Comparison of ENCODE assay signal across 18 cellular contexts in genomic region chr3:79597719-79598118, GRCh38.
DNase-seq lines count a peak whose midpoint lies in the region; ATAC-seq and TF ChIP-seq lines count a peak whose summit lies in the region.
"Had no signal": no experiment of that assay in that cellular context is flagged by ENCODE, and none has a peak within 500 bp of the region (broad histone marks: within the 10 kb centered on the region; RNA-seq: fewer than 3 reads in every experiment).

No MANE protein-coding gene starts in this region.

- peak; percentile 55 for ATAC-seq in esophagus mucosa
- ATAC-seq in HG03521 (IDR thresholded peaks at IDR 0.05; ENCODE audit: unreplicated experiment): no peak
- ATAC-seq: CD8-positive, alpha-beta T cell; HCT116 had no signal

- 0% methylated on average over 2 of the region's 2 CpGs for WGBS in mammary epithelial cell (ENCODE audit: low coverage, missing lambda C conversion rate)

- H3K9ac ChIP-seq in mammary epithelial cell (ENCODE audit: insufficient read depth, low read length): no peak overlapping the region
- H3K9ac ChIP-seq: BLaER1 had no signal

- DNase-seq in ELR (ENCODE audit: low read depth) (peak; percentile 7), mammary epithelial cell (peak; percentile 5), progenitor cell of endocrine pancreas (ENCODE audit: low spot score, unreplicated experiment) (no peak), T1000 (lab: John Stamatoyannopoulos, UW) (no peak), NCI-H524 treated with DMSO at 0.1 percent for 48 hours (lab: John Stamatoyannopoulos, UW) (no peak)
- DNase-seq: Caco-2; CD4-positive, CD25-positive, alpha-beta regulatory T cell; CD8-positive, alpha-beta T cell; DMS153; DND-41; H9 had no signal

- no peak for TF ChIP-seq CTCF in mammary epithelial cell (conservative IDR thresholded peaks at IDR 0.05 in 1 of 2, IDR thresholded peaks at IDR 0.05 in 1 of 2; ENCODE audit: extremely low read depth in 1 of 2, insufficient read depth in 1 of 2, low read depth in 1 of 2, low read length in 2 of 2)
- TF ChIP-seq CTCF in progenitor cell of endocrine pancreas (IDR thresholded peaks at IDR 0.05; ENCODE audit: unreplicated experiment): no peak

- H3K9me3 Mint-ChIP-seq in progenitor cell of endocrine pancreas (ENCODE audit: low read depth): no peaks in the 10 kb centered on the region
- H3K9me3 Mint-ChIP-seq: GM23338, H9 had no signal

- no peaks in the 10 kb centered on the region for H3K4me1 ChIP-seq in mammary epithelial cell (ENCODE audit: insufficient read depth, low read length)
- H3K4me1 ChIP-seq: BLaER1, Caco-2 had no signal

- H3K27me3 ChIP-seq in mammary epithelial cell (ENCODE audit: insufficient read depth, low read length): no peaks in the 10 kb centered on the region
- H3K27me3 ChIP-seq: BLaER1 had no signal

- no peaks in the 10 kb centered on the region for H3K36me3 Mint-ChIP-seq in progenitor cell of endocrine pancreas (ENCODE audit: insufficient read depth)
- H3K36me3 Mint-ChIP-seq: CD4-positive, CD25-positive, alpha-beta regulatory T cell; CD8-positive, alpha-beta T cell had no signal

- no peak overlapping the region for H3K4me3 Mint-ChIP-seq in progenitor cell of endocrine pancreas (ENCODE audit: low read depth)
- H3K4me3 Mint-ChIP-seq: B cell; CD4-positive, CD25-positive, alpha-beta regulatory T cell; CD8-positive, alpha-beta T cell; GM23338; H9 had no signal

- peak overlapping the region; percentile 39 for H3K27ac Mint-ChIP-seq in progenitor cell of endocrine pancreas
- H3K27ac Mint-ChIP-seq: B cell; CD4-positive, CD25-positive, alpha-beta regulatory T cell; CD8-positive, alpha-beta T cell had no signal

- intact Hi-C loops in mammary epithelial cell (cut with micrococcal nuclease): no loop called here

- CTCF ChIA-PET in mammary epithelial cell (lab: Charles Lee; ENCODE audit: low non-redundant PET): no interaction called here

- H3K4me1 Mint-ChIP-seq in progenitor cell of endocrine pancreas (ENCODE audit: low read depth): peaks cover 2% of the 10 kb centered on the region
- H3K4me1 Mint-ChIP-seq: B cell; CD4-positive, CD25-positive, alpha-beta regulatory T cell had no signal

- H4K20me1 ChIP-seq in mammary epithelial cell (ENCODE audit: insufficient read depth, low read length): no peaks in the 10 kb centered on the region
- H4K20me1 ChIP-seq: BLaER1 had no signal

- H3K9me3 ChIP-seq in mammary epithelial cell (replicated peaks; ENCODE audit: insufficient read depth, low read length): no peaks in the 10 kb centered on the region
- H3K9me3 ChIP-seq: BLaER1, Caco-2 had no signal

- BruUV-seq in mammary epithelial cell (replicated peaks; lab: Mats Ljungman, UMichigan): no TSS peak

- no peak overlapping the region for H3K4me3 ChIP-seq in mammary epithelial cell (replicated peaks in 1 of 3; ENCODE audit: insufficient read depth in 1 of 3, low read depth in 2 of 3, low read length in 3 of 3)
- H3K4me3 ChIP-seq: BLaER1, GM23338 had no signal

- in situ Hi-C loops in mammary epithelial cell (cut with MboI; ENCODE audit: low sequenced_read_pairs in 2 of 2): no loop called here

- H3K36me3 ChIP-seq in mammary epithelial cell (ENCODE audit: insufficient read depth, low read length): no peaks in the 10 kb centered on the region
- H3K36me3 ChIP-seq: BLaER1 had no signal

- no peak overlapping the region for H2AFZ ChIP-seq in mammary epithelial cell (ENCODE audit: low read depth, low read length)
- H2AFZ ChIP-seq: GM23338 had no signal

- H3K27ac ChIP-seq in mammary epithelial cell (ENCODE audit: insufficient read depth, low read depth, low read length): no peak overlapping the region
- H3K27ac ChIP-seq: BLaER1, C4-2B had no signal

- H3K27me3 Mint-ChIP-seq in progenitor cell of endocrine pancreas: no peaks in the 10 kb centered on the region
- H3K27me3 Mint-ChIP-seq: B cell; CD4-positive, CD25-positive, alpha-beta regulatory T cell had no signal

- no peak overlapping the region for H3K4me2 ChIP-seq in mammary epithelial cell (ENCODE audit: insufficient read depth, low read depth, low read length)
- H3K4me2 ChIP-seq: BLaER1, GM23338 had no signal

- dilution Hi-C loops in mammary epithelial cell (cut with HindIII; ENCODE audit: low sequenced_read_pairs): no loop called here

- H3K79me2 ChIP-seq in mammary epithelial cell (ENCODE audit: insufficient read depth, low read length): no peaks in the 10 kb centered on the region

Comparison
In these comparisons a context has a peak if more than half of its experiments do, and no peak if none do; other contexts are left out.
1. DNase-seq: peak in ELR (single experiment) and mammary epithelial cell (single experiment); none in progenitor cell of endocrine pancreas (single experiment), T1000 (single experiment) and NCI-H524 treated with DMSO at 0.1 percent for 48 hours (single experiment).